8 cellular contexts compared by ENCODE assay signal in genomic region chr11:62394825-62395538, GRCh38. TPM values are rescaled to one million over a fixed set of nuclear protein-coding genes. Genes with fewer than 3 reads are reported as not detected.
DNase-seq lines count a peak whose midpoint lies in the region; ATAC-seq and TF ChIP-seq lines count a peak whose summit lies in the region.

No MANE protein-coding gene starts in this region.

- no peaks in the 10 kb centered on the region for H3K79me2 ChIP-seq in OCI-LY1 (ENCODE audit: insufficient read depth, low read length)

- TF ChIP-seq CTCF in OCI-LY1 (IDR thresholded peaks at IDR 0.05; ENCODE audit: low read length) (peak; percentile 74), thoracic aorta (IDR thresholded peaks at IDR 0.05) (peak; percentile 70)

- no peak overlapping the region for H3K27ac Mint-ChIP-seq in activated T-helper 2 cell treated with anti-CD3 and anti-CD28 coated beads, Interferon-gamma antibody, Interleukin-2, Interleukin-4, amounts not matched to agents 10 μg/mL and 5 μg/mL and 100 μg/mL, durations not matched to agents 14 hours and 24 hours and 36 hours

- H3K9ac ChIP-seq in OCI-LY1 (ENCODE audit: low read length), result no peak overlapping the region

- ATAC-seq in thoracic aorta (ENCODE audit: insufficient number of reproducible peaks, low FRiP score, low read depth) (peak; percentile 87), GM18519 (IDR thresholded peaks at IDR 0.05; ENCODE audit: low FRiP score, unreplicated experiment) (no peak)

- no peaks in the 10 kb centered on the region for H3K9me3 ChIP-seq in OCI-LY1 (ENCODE audit: low read length)
- H3K9me3 ChIP-seq in muscle layer of duodenum (ENCODE audit: control insufficient read depth in 1 of 2, low read length in 2 of 2), result no peaks in the 10 kb centered on the region
- H3K9me3 ChIP-seq in thoracic aorta, result no peaks in the 10 kb centered on the region

- H3K27ac ChIP-seq in OCI-LY1 (ENCODE audit: low read depth, low read length, poor library complexity, severe bottlenecking), result no peak overlapping the region
- no peak overlapping the region for H3K27ac ChIP-seq in muscle layer of duodenum (ENCODE audit: low read length)
- H3K27ac ChIP-seq in thoracic aorta, result peak overlapping the region; percentile 48 to 63

- H3K4me1 Mint-ChIP-seq in activated T-helper 2 cell treated with anti-CD3 and anti-CD28 coated beads, Interferon-gamma antibody, Interleukin-2, Interleukin-4, amounts not matched to agents 10 μg/mL and 5 μg/mL and 100 μg/mL, durations not matched to agents 14 hours and 24 hours and 36 hours (ENCODE audit: low read depth), result peaks cover 10% of the 10 kb centered on the region

- peaks cover under 1% of the 10 kb centered on the region for H3K27me3 Mint-ChIP-seq in activated T-helper 2 cell treated with anti-CD3 and anti-CD28 coated beads, Interferon-gamma antibody, Interleukin-2, Interleukin-4, amounts not matched to agents 10 μg/mL and 5 μg/mL and 100 μg/mL, durations not matched to agents 14 hours and 24 hours and 36 hours (ENCODE audit: low read depth)

- no peaks in the 10 kb centered on the region for H3F3A ChIP-seq in OCI-LY1 (ENCODE audit: insufficient read depth, low read length)

- H3K36me3 ChIP-seq in OCI-LY1 (ENCODE audit: insufficient read depth, low read length), result no peaks in the 10 kb centered on the region
- no peaks in the 10 kb centered on the region for H3K36me3 ChIP-seq in muscle layer of duodenum (ENCODE audit: control insufficient read depth in 1 of 2, insufficient read depth in 2 of 2, low read length in 2 of 2)
- no peaks in the 10 kb centered on the region for H3K36me3 ChIP-seq in thoracic aorta

- H3K27me3 ChIP-seq in OCI-LY1 (ENCODE audit: insufficient read depth, low read length) (peaks cover 4% of the 10 kb centered on the region; the same call in 1 of the 2 replicates), muscle layer of duodenum (ENCODE audit: low read depth, low read length) (no peaks in the 10 kb centered on the region), thoracic aorta (replicated peaks; ENCODE audit: insufficient read depth) (no peaks in the 10 kb centered on the region)

- no peaks in the 10 kb centered on the region for H3K9me2 ChIP-seq in OCI-LY1 (ENCODE audit: low read depth, low read length)

- no peaks in the 10 kb centered on the region for H4K20me1 ChIP-seq in OCI-LY1 (ENCODE audit: insufficient read depth, low read length)

- intact Hi-C loops in activated T-helper 2 cell treated with anti-CD3 and anti-CD28 coated beads, Interferon-gamma antibody, Interleukin-2, Interleukin-4, amounts not matched to agents 10 μg/mL and 5 μg/mL and 100 μg/mL, durations not matched to agents 14 hours and 24 hours and 36 hours (cut with micrococcal nuclease), result loop anchor here (2.0 to 10.0 kb wide), 3 partner anchors 50 to 300 kb away; no protein-coding TSS in a partner anchor

- no peaks in the 10 kb centered on the region for H3K36me3 Mint-ChIP-seq in activated T-helper 2 cell treated with anti-CD3 and anti-CD28 coated beads, Interferon-gamma antibody, Interleukin-2, Interleukin-4, amounts not matched to agents 10 μg/mL and 5 μg/mL and 100 μg/mL, durations not matched to agents 14 hours and 24 hours and 36 hours (ENCODE audit: low read depth)

- H3K9me3 Mint-ChIP-seq in activated T-helper 2 cell treated with anti-CD3 and anti-CD28 coated beads, Interferon-gamma antibody, Interleukin-2, Interleukin-4, amounts not matched to agents 10 μg/mL and 5 μg/mL and 100 μg/mL, durations not matched to agents 14 hours and 24 hours and 36 hours, result no peaks in the 10 kb centered on the region

- DNase-seq in DMS153 treated with DMSO at 0.1 percent for 48 hours (lab: John Stamatoyannopoulos, UW; ENCODE audit: unreplicated experiment) (peak; percentile 85), fibroblast of peridontal ligament (ENCODE audit: extremely low read depth) (peak; percentile 92), thoracic aorta (ENCODE audit: low spot score) (peak; percentile 31)
- peak; percentile 63 for DNase-seq in Jurkat, Clone E6-1 (ENCODE audit: low read depth, low spot score)
- peak; percentile 40 for DNase-seq in activated T-helper 2 cell treated with anti-CD3 and anti-CD28 coated beads, Interferon-gamma antibody, Interleukin-2, Interleukin-4, amounts not matched to agents 10 μg/mL and 5 μg/mL and 100 μg/mL, durations not matched to agents 14 hours and 24 hours and 36 hours (ENCODE audit: low spot score)

- H3K4me1 ChIP-seq in OCI-LY1 (ENCODE audit: insufficient read depth, low read length, severe bottlenecking) (no peaks in the 10 kb centered on the region), muscle layer of duodenum (ENCODE audit: control insufficient read depth in 1 of 2, insufficient read depth in 2 of 2, low read length in 2 of 2) (peaks cover 13 to 44% of the 10 kb centered on the region in 2 donors), thoracic aorta (ENCODE audit: control insufficient read depth in 1 of 2, low read depth in 2 of 2) (peaks cover 26 to 41% of the 10 kb centered on the region in 2 donors)

- no peak overlapping the region for H2AFZ ChIP-seq in OCI-LY1 (ENCODE audit: low read length)

- no peak overlapping the region for H3K4me3 Mint-ChIP-seq in activated T-helper 2 cell treated with anti-CD3 and anti-CD28 coated beads, Interferon-gamma antibody, Interleukin-2, Interleukin-4, amounts not matched to agents 10 μg/mL and 5 μg/mL and 100 μg/mL, durations not matched to agents 14 hours and 24 hours and 36 hours (ENCODE audit: low read depth)

- no peak overlapping the region for H3K4me2 ChIP-seq in OCI-LY1 (ENCODE audit: low read length)

- no peak overlapping the region for H3K4me3 ChIP-seq in Jurkat, Clone E6-1 (ENCODE audit: low read length)
- H3K4me3 ChIP-seq in OCI-LY1 (ENCODE audit: low read depth, low read length, poor library complexity, severe bottlenecking), result no peak overlapping the region
- peak overlapping the region; percentile 49 to 50 for H3K4me3 ChIP-seq in muscle layer of duodenum (ENCODE audit: low read depth in 1 of 2, low read length in 2 of 2)
- peak overlapping the region; percentile 71 for H3K4me3 ChIP-seq in thoracic aorta

RNA-seq across cellular contexts. Expression of gene SCGB1A1, which starts 23.9 kb away (rescaled TPM):
- polyA plus RNA-seq in Jurkat, Clone E6-1 (2012; ENCODE audit: insufficient read depth, insufficient read length), result not detected
- not detected in 2 replicates for total RNA-seq in activated T-helper 2 cell treated with anti-CD3 and anti-CD28 coated beads, Interferon-gamma antibody, Interleukin-2, Interleukin-4, amounts not matched to agents 10 μg/mL and 5 μg/mL and 100 μg/mL, durations not matched to agents 14 hours and 24 hours and 36 hours
- not detected for total RNA-seq in thoracic aorta

RNA-seq across cellular contexts. Expression of gene ASRGL1, which starts 57.7 kb away (rescaled TPM):
- polyA plus RNA-seq in Jurkat, Clone E6-1 (2012; ENCODE audit: insufficient read depth, insufficient read length), result 57.0 TPM
- total RNA-seq in activated T-helper 2 cell treated with anti-CD3 and anti-CD28 coated beads, Interferon-gamma antibody, Interleukin-2, Interleukin-4, amounts not matched to agents 10 μg/mL and 5 μg/mL and 100 μg/mL, durations not matched to agents 14 hours and 24 hours and 36 hours, result 6.1 and 7.4 TPM in 2 replicates
- total RNA-seq in thoracic aorta, result 10 to 100 TPM; 20.2 to 39.7 TPM

Comparison
In these comparisons a context has a peak if more than half of its experiments do, and no peak if none do; other contexts are left out.
1. DNase-seq: peak in every context shown above with its lines; median percentile 92 in fibroblast of peridontal ligament; 85 in DMS153 treated with DMSO at 0.1 percent for 48 hours; 63 in Jurkat, Clone E6-1; 40 in activated T-helper 2 cell treated with anti-CD3 and anti-CD28 coated beads, Interferon-gamma antibody, Interleukin-2, Interleukin-4, amounts not matched to agents 10 μg/mL and 5 μg/mL and 100 μg/mL, durations not matched to agents 14 hours and 24 hours and 36 hours; 31 in thoracic aorta.
2. H3K4me3 ChIP-seq: peak in muscle layer of duodenum (2 of 2) and thoracic aorta (single experiment); none in Jurkat, Clone E6-1 (single experiment) and OCI-LY1 (single experiment).
3. H3K27ac ChIP-seq: peak in thoracic aorta (2 of 2); none in OCI-LY1 (single experiment) and muscle layer of duodenum (single experiment).